8 cellular contexts compared by ENCODE assay signal in genomic region chr1:44354840-44355581, GRCh38. TPM values are rescaled to one million over a fixed set of nuclear protein-coding genes. Genes with fewer than 3 reads are reported as not detected.
DNase-seq lines count a peak whose midpoint lies in the region; ATAC-seq, FAIRE-seq and TF ChIP-seq lines count a peak whose summit lies in the region.

A gene with protein sequence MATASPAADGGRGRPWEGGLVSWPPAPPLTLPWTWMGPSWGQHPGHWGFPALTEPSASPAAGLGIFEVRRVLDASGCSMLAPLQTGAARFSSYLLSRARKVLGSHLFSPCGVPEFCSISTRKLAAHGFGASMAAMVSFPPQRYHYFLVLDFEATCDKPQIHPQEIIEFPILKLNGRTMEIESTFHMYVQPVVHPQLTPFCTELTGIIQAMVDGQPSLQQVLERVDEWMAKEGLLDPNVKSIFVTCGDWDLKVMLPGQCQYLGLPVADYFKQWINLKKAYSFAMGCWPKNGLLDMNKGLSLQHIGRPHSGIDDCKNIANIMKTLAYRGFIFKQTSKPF (minus strand): TSS chr1:44355257. CDS start chr1:44355026, 231 bp downstream.

- H3K9me3 ChIP-seq in pancreas, result no peaks in the 10 kb centered on the region
- no peaks in the 10 kb centered on the region for H3K9me3 ChIP-seq in tibial artery

- H3K27ac Mint-ChIP-seq in activated naive CD8-positive, alpha-beta T cell treated with anti-CD3 and anti-CD28 coated beads, Interleukin-2, amount 50 U/mL, for 24 hours, result peak within 1 kb of the TSS; percentile 84

- H3K4me1 ChIP-seq in pancreas (peaks cover 8 to 18% (median 17%) of the 10 kb centered on the region in 3 donors), tibial artery (peaks cover 0 to 28% (median 20%) of the 10 kb centered on the region in 4 donors)

- peaks cover 31% of the 10 kb centered on the region for H3K4me1 Mint-ChIP-seq in activated naive CD8-positive, alpha-beta T cell treated with anti-CD3 and anti-CD28 coated beads, Interleukin-2, amount 50 U/mL, for 24 hours

- H3K4me3 Mint-ChIP-seq in activated naive CD8-positive, alpha-beta T cell treated with anti-CD3 and anti-CD28 coated beads, Interleukin-2, amount 50 U/mL, for 24 hours, result peak within 1 kb of the TSS; percentile 93

- no peaks in the 10 kb centered on the region for H3K9me3 Mint-ChIP-seq in activated naive CD8-positive, alpha-beta T cell treated with anti-CD3 and anti-CD28 coated beads, Interleukin-2, amount 50 U/mL, for 24 hours

- peaks cover 6% of the 10 kb centered on the region for H3K36me3 Mint-ChIP-seq in activated naive CD8-positive, alpha-beta T cell treated with anti-CD3 and anti-CD28 coated beads, Interleukin-2, amount 50 U/mL, for 24 hours (ENCODE audit: low read depth)

- TF ChIP-seq CTCF in GM12865 (IDR thresholded peaks at IDR 0.05; ENCODE audit: insufficient read depth, low read depth, low read length, missing control alignments) (no peak), pancreas (IDR thresholded peaks at IDR 0.05) (no peak), tibial artery (IDR thresholded peaks at IDR 0.05) (peak in 1 of 2 experiments; percentile 5)

- H3K27ac ChIP-seq in pancreas (peak within 1 kb of the TSS; percentile 25 to 54 (median 52)), tibial artery (peak within 1 kb of the TSS; percentile 85 to 90)

- peak; percentile 98 for DNase-seq in GM12865 (ENCODE audit: low read depth)
- DNase-seq in NCI-H1417 treated with DMSO at 0.1 percent for 48 hours (lab: John Stamatoyannopoulos, UW), result peak; percentile 86
- DNase-seq in SW480 (ENCODE audit: low spot score), result peak; percentile 95
- peak; percentile 94 for DNase-seq in activated naive CD8-positive, alpha-beta T cell treated with anti-CD3 and anti-CD28 coated beads, Interleukin-2, amount 50 U/mL, for 24 hours
- peak; percentile 98 for DNase-seq in Right ventricle myocardium superior
- peak; percentile 96 to 99 (median 97) for DNase-seq in pancreas
- peak; percentile 99 for DNase-seq in tibial artery

- H3K36me3 ChIP-seq in pancreas, result no peaks in the 10 kb centered on the region
- H3K36me3 ChIP-seq in tibial artery, result peaks cover 0 to 8% (median 0%) of the 10 kb centered on the region in 3 donors

- H3K27me3 Mint-ChIP-seq in activated naive CD8-positive, alpha-beta T cell treated with anti-CD3 and anti-CD28 coated beads, Interleukin-2, amount 50 U/mL, for 24 hours, result no peaks in the 10 kb centered on the region

- intact Hi-C loops in Right ventricle myocardium superior (cut with DNase I) (no loop called here), pancreas (cut with DNase I) (no loop called here), tibial artery (cut with DNase I; ENCODE audit: low total_unique reads) (no loop called here)

- H3K27me3 ChIP-seq in pancreas (no peaks in the 10 kb centered on the region), tibial artery (no peaks in the 10 kb centered on the region)

- ATAC-seq in HG02763 (IDR thresholded peaks at IDR 0.05; ENCODE audit: unreplicated experiment) (peak; percentile 98), Right ventricle myocardium superior (ENCODE audit: poor library complexity) (peak; percentile 100), pancreas (peak; percentile 100)
- ATAC-seq in activated naive CD8-positive, alpha-beta T cell treated with anti-CD3 and anti-CD28 coated beads, Interleukin-2, amount 50 U/mL, for 24 hours, result peak; percentile 100

- FAIRE-seq in pancreas (lab: Jason Lieb, UNC), result peak; percentile 70

- H3K4me3 ChIP-seq in GM12865 (ENCODE audit: low read depth, low read length) (peak within 1 kb of the TSS; percentile 90), pancreas (peak within 1 kb of the TSS; percentile 82 to 98 (median 95)), tibial artery (peak within 1 kb of the TSS; percentile 97 to 100)

- WGBS in pancreas, 2 donors, result 0 to 1% methylated on average over 60 to 65 of the region's 65 CpGs

RNA-seq across cellular contexts. Expression of the gene that starts here (rescaled TPM):
- total RNA-seq in Right ventricle myocardium superior (52.3 TPM), pancreas (10 to 100 TPM; 18.9 to 27.4 (median 21.7) TPM)
- 10 to 100 TPM; 21.0 to 33.7 TPM for polyA plus RNA-seq in pancreas

Comparison
In these comparisons a context has a peak if more than half of its experiments do, and no peak if none do; other contexts are left out.
1. Peak in every context shown above with its lines: DNase-seq, ATAC-seq, H3K4me3 ChIP-seq and H3K27ac ChIP-seq.